8 cellular contexts compared by ENCODE assay signal in genomic region chr9:121634800-121635261, GRCh38. TPM values are rescaled to one million over a fixed set of nuclear protein-coding genes. Genes with fewer than 3 reads are reported as not detected.
DNase-seq lines count a peak whose midpoint lies in the region; ATAC-seq and TF ChIP-seq lines count a peak whose summit lies in the region.

No MANE protein-coding gene starts in this region.

- H2AFZ ChIP-seq in PC-3 (ENCODE audit: low read length), result no peak overlapping the region

- DNase-seq in GM12864 (ENCODE audit: low read depth) (no peak), PC-3 (peak; percentile 9), fibroblast of pulmonary artery (ENCODE audit: low read depth) (peak; percentile 27), coronary artery (ENCODE audit: low spot score) (no peak)
- DNase-seq in activated CD8-positive, alpha-beta memory T cell treated with anti-CD3 and anti-CD28 coated beads, Interleukin-2, amount 50 U/mL, for 4 hours, result no peak

- intact Hi-C loops in PC-3 (cut with micrococcal nuclease), result no loop called here

- no peaks in the 10 kb centered on the region for H3K9me2 ChIP-seq in PC-3 (replicated peaks; ENCODE audit: low read length)

- no peak overlapping the region for H3K27ac ChIP-seq in PC-3 (ENCODE audit: low read length)
- peak overlapping the region; percentile 53 for H3K27ac ChIP-seq in rectal smooth muscle tissue (ENCODE audit: low read depth, low read length)
- H3K27ac ChIP-seq in coronary artery, result no peak overlapping the region

- CTCF ChIA-PET in PC-3 (lab: Charles Lee), result no interaction called here

- TF ChIP-seq CTCF in GM12864 (IDR thresholded peaks at IDR 0.05; ENCODE audit: low read depth, low read length, missing control alignments) (peak; percentile 41), PC-3 (conservative IDR thresholded peaks at IDR 0.05; ENCODE audit: low read depth, low read length) (peak; percentile 45; the same call in 1 of the 2 replicates), fibroblast of pulmonary artery (IDR thresholded peaks at IDR 0.05; ENCODE audit: low read length, missing control alignments) (peak; percentile 57), coronary artery (IDR thresholded peaks at IDR 0.05) (no peak)

- H3K9ac ChIP-seq in PC-3 (ENCODE audit: low read length) (no peak overlapping the region), rectal smooth muscle tissue (ENCODE audit: low read length) (no peak overlapping the region)

- H4K20me1 ChIP-seq in PC-3 (ENCODE audit: low read length), result no peaks in the 10 kb centered on the region

- POLR2A ChIA-PET in PC-3 (lab: Charles Lee; ENCODE audit: unreplicated experiment), result no interaction called here

- peaks cover 11% of the 10 kb centered on the region; the same call in 1 of the 2 replicates for H3K4me1 ChIP-seq in PC-3 (ENCODE audit: insufficient read depth, low read length)
- peaks cover 41% of the 10 kb centered on the region for H3K4me1 ChIP-seq in rectal smooth muscle tissue (ENCODE audit: control insufficient read depth, insufficient read depth, low read length)

- no peak overlapping the region for H3K4me3 ChIP-seq in GM12864 (ENCODE audit: low read depth, low read length)
- H3K4me3 ChIP-seq in PC-3 (ENCODE audit: low read length), result no peak overlapping the region
- H3K4me3 ChIP-seq in fibroblast of pulmonary artery (replicated peaks; ENCODE audit: low read depth, low read length), result no peak overlapping the region
- no peak overlapping the region for H3K4me3 ChIP-seq in rectal smooth muscle tissue (ENCODE audit: low read length)
- H3K4me3 ChIP-seq in coronary artery, result no peak overlapping the region

- H3K36me3 ChIP-seq in PC-3 (ENCODE audit: low read depth, low read length) (no peaks in the 10 kb centered on the region), rectal smooth muscle tissue (ENCODE audit: control insufficient read depth, insufficient read depth, low read length) (no peaks in the 10 kb centered on the region)

- no peaks in the 10 kb centered on the region for H3F3A ChIP-seq in PC-3 (ENCODE audit: low read length, unreplicated experiment)

- no peaks in the 10 kb centered on the region for H3K79me2 ChIP-seq in PC-3 (ENCODE audit: low read length)

- H3K27me3 ChIP-seq in PC-3 (ENCODE audit: low read length), result no peaks in the 10 kb centered on the region
- no peaks in the 10 kb centered on the region for H3K27me3 ChIP-seq in rectal smooth muscle tissue (ENCODE audit: control insufficient read depth, insufficient read depth, low read length)

- peak; percentile 62 for ATAC-seq in PC-3
- ATAC-seq in GM18870 (IDR thresholded peaks at IDR 0.05; ENCODE audit: unreplicated experiment), result no peak
- no peak for ATAC-seq in GM21367 (IDR thresholded peaks at IDR 0.05; ENCODE audit: unreplicated experiment)

- no peak overlapping the region for H3K4me2 ChIP-seq in PC-3 (ENCODE audit: low read length)

- no peaks in the 10 kb centered on the region for H3K9me3 ChIP-seq in PC-3 (ENCODE audit: low read length)

- BruUV-seq in PC-3 (replicated peaks; lab: Mats Ljungman, UMichigan), result no TSS peak

RNA-seq across cellular contexts. Expression of gene DAB2IP, which starts 16.6 kb away (rescaled TPM):
- total RNA-seq in PC-3 (2014; rRNA removed), result 15.2 and 17.6 TPM in 2 replicates

Comparison
In these comparisons a context has a peak if more than half of its experiments do, and no peak if none do; other contexts are left out.
1. DNase-seq: peak in PC-3 (single experiment) and fibroblast of pulmonary artery (single experiment); none in GM12864 (single experiment), activated CD8-positive, alpha-beta memory T cell treated with anti-CD3 and anti-CD28 coated beads, Interleukin-2, amount 50 U/mL, for 4 hours (single experiment) and coronary artery (single experiment).